23 cellular contexts compared by ENCODE assay signal in the genomic region with DNA sequence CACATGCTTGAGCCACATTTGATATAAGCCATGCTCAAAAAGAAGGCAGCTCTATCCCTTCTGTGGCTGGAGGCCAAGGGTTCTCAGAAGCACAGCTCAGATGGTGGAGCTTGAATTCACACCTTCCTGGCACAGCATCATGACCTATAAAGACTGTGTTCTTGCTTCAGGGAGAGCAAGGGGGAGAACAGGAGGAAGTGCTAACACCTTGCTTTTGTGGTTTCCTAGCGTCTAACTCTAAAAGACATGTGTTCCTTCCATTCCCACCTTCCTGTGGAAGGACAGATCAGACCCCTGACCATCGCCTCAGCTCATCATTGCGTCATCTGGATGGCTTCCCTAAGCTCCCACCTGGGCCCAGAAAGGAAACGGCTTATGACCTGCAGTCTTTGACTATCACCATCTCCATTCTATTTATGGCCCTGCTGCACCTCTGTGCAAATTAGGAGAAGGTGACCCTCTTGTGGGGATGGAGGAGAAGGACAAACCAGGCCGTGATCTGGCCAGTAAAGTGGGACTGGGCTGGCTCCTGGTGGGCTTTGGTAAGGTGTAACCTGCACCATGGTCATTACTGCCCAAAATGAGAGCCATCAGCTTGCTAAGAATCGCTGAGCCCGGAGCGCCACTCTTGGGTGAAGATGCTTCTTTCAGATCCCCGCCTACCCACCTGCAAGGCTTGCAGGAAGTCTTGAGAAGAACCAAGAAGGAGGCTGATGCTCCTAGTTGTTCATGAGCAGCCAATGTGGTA.
DNase-seq lines count a peak whose midpoint lies in the region; ATAC-seq and TF ChIP-seq lines count a peak whose summit lies in the region.
"Had no signal": no experiment of that assay in that cellular context is flagged by ENCODE, and none has a peak within 500 bp of the region (broad histone marks: within the 10 kb centered on the region; RNA-seq: fewer than 3 reads in every experiment).

No MANE protein-coding gene starts in this region.

- H3K36me3 ChIP-seq in OCI-LY1 (ENCODE audit: insufficient read depth, low read length) (no peaks in the 10 kb centered on the region; the same call in 1 of the 2 replicates), left ventricle myocardium inferior (no peaks in the 10 kb centered on the region), thyroid gland (no peaks in the 10 kb centered on the region)
- H3K36me3 ChIP-seq: Peyer's patch had no signal

- CTCF ChIA-PET in activated CD8-positive, alpha-beta T cell treated with anti-CD3 and anti-CD28 coated beads for 36 hours (lab: Charles Lee): interaction anchor here (2.3 kb wide), 1 partner anchor 18 kb away, joined by 7 read pairs; no protein-coding TSS in a partner anchor
- CTCF ChIA-PET in activated CD8-positive, alpha-beta T cell treated with anti-CD3 and anti-CD28 coated beads, Interleukin-2, amount 10 ng/mL, durations not matched to agents 7 days and 5 days (lab: Charles Lee): no interaction called here

- peak overlapping the region; percentile 5 for H3K27ac ChIP-seq in OCI-LY1 (ENCODE audit: low read depth, low read length, poor library complexity, severe bottlenecking)
- peak overlapping the region; percentile 81 for H3K27ac ChIP-seq in left ventricle myocardium inferior (replicated peaks)
- peak overlapping the region in 2 of 3 donors; percentile 22 to 25 for H3K27ac ChIP-seq in thyroid gland
- H3K27ac ChIP-seq: GM23248, Peyer's patch had no signal

- DNase-seq in activated CD8-positive, alpha-beta T cell treated with anti-CD3 and anti-CD28 coated beads for 36 hours: no peak
- no peak for DNase-seq in activated CD8-positive, alpha-beta T cell treated with anti-CD3 and anti-CD28 coated beads, Interleukin-2, amount 10 ng/mL, durations not matched to agents 7 days and 5 days
- DNase-seq in left ventricle myocardium inferior: no peak
- DNase-seq in thyroid gland: no peak
- DNase-seq in activated naive CD4-positive, alpha-beta T cell treated with anti-CD3 and anti-CD28 coated beads, Interleukin-2, amount 50 U/mL, for 72 hours (ENCODE audit: low spot score in 2 of 2): no peak
- no peak for DNase-seq in erythroblast (lab: John Stamatoyannopoulos, UW)
- DNase-seq in effector CD4-positive, alpha-beta T cell: no peak
- DNase-seq: activated CD4-positive, alpha-beta T cell treated with anti-CD3 and anti-CD28 coated beads for 4 hours; activated gamma-delta T cell treated with Interleukin-2 at 50 U/mL for 16 hours; activated T-cell treated with anti-CD3 and anti-CD28 coated beads, Interleukin-2, amount 50 U/mL, for 4 hours; DMS79; GDM1; GM23248; hippocampal formation; NCI-H2029; NCI-H526; Peyer's patch; stimulated activated naive CD4-positive, alpha-beta T cell treated with Interleukin-2 at 50 U/mL for 16 hours; T1000 had no signal

- H3K9me3 Mint-ChIP-seq in activated CD8-positive, alpha-beta T cell treated with anti-CD3 and anti-CD28 coated beads for 36 hours: no peaks in the 10 kb centered on the region
- no peaks in the 10 kb centered on the region for H3K9me3 Mint-ChIP-seq in activated CD8-positive, alpha-beta T cell treated with anti-CD3 and anti-CD28 coated beads, Interleukin-2, amount 10 ng/mL, durations not matched to agents 7 days and 5 days (ENCODE audit: insufficient read depth)
- H3K9me3 Mint-ChIP-seq in activated naive CD4-positive, alpha-beta T cell treated with anti-CD3 and anti-CD28 coated beads, Interleukin-2, amount 50 U/mL, for 72 hours: no peaks in the 10 kb centered on the region
- H3K9me3 Mint-ChIP-seq: activated T-cell treated with anti-CD3 and anti-CD28 coated beads, Interleukin-2, amount 50 U/mL, for 4 hours; central memory CD8-positive, alpha-beta T cell; natural killer cell treated with Interleukin-12 subunit alpha and Interleukin-12 subunit beta and Interleukin-15 and Interleukin-18, amount 100 ng/mL, for 72 hours had no signal

- no peaks in the 10 kb centered on the region for H4K20me1 ChIP-seq in OCI-LY1 (ENCODE audit: insufficient read depth, low read length)

- no peaks in the 10 kb centered on the region for H3K9me3 ChIP-seq in OCI-LY1 (ENCODE audit: low read length)
- H3K9me3 ChIP-seq in left ventricle myocardium inferior (replicated peaks): no peaks in the 10 kb centered on the region
- H3K9me3 ChIP-seq in thyroid gland: no peaks in the 10 kb centered on the region
- H3K9me3 ChIP-seq: Peyer's patch had no signal

- TF ChIP-seq CTCF in activated CD8-positive, alpha-beta T cell treated with anti-CD3 and anti-CD28 coated beads for 36 hours (IDR thresholded peaks at IDR 0.05): no peak
- TF ChIP-seq CTCF in OCI-LY1 (IDR thresholded peaks at IDR 0.05; ENCODE audit: low read length): peak; percentile 39; the same call in 1 of the 2 replicates
- TF ChIP-seq CTCF in left ventricle myocardium inferior (IDR thresholded peaks at IDR 0.05; ENCODE audit: borderline replicate concordance): no peak
- TF ChIP-seq CTCF in thyroid gland (IDR thresholded peaks at IDR 0.05): no peak

- H3K27ac Mint-ChIP-seq in activated CD8-positive, alpha-beta T cell treated with anti-CD3 and anti-CD28 coated beads for 36 hours: no peak overlapping the region
- H3K27ac Mint-ChIP-seq in activated CD8-positive, alpha-beta T cell treated with anti-CD3 and anti-CD28 coated beads, Interleukin-2, amount 10 ng/mL, durations not matched to agents 7 days and 5 days: no peak overlapping the region
- H3K27ac Mint-ChIP-seq in activated naive CD4-positive, alpha-beta T cell treated with anti-CD3 and anti-CD28 coated beads, Interleukin-2, amount 50 U/mL, for 72 hours: no peak overlapping the region
- H3K27ac Mint-ChIP-seq: natural killer cell treated with Interleukin-12 subunit alpha and Interleukin-12 subunit beta and Interleukin-15 and Interleukin-18, amount 100 ng/mL, for 72 hours had no signal

- H3K27me3 Mint-ChIP-seq in activated CD8-positive, alpha-beta T cell treated with anti-CD3 and anti-CD28 coated beads for 36 hours: no peaks in the 10 kb centered on the region
- H3K27me3 Mint-ChIP-seq in activated CD8-positive, alpha-beta T cell treated with anti-CD3 and anti-CD28 coated beads, Interleukin-2, amount 10 ng/mL, durations not matched to agents 7 days and 5 days (ENCODE audit: low read depth): peaks cover 3% of the 10 kb centered on the region

- POLR2A ChIA-PET in activated CD8-positive, alpha-beta T cell treated with anti-CD3 and anti-CD28 coated beads for 36 hours (lab: Charles Lee): no interaction called here
- POLR2A ChIA-PET in activated CD8-positive, alpha-beta T cell treated with anti-CD3 and anti-CD28 coated beads, Interleukin-2, amount 10 ng/mL, durations not matched to agents 7 days and 5 days (lab: Charles Lee): no interaction called here

- ATAC-seq in activated CD8-positive, alpha-beta T cell treated with anti-CD3 and anti-CD28 coated beads for 36 hours: peak; percentile 30
- no peak for ATAC-seq in activated CD8-positive, alpha-beta T cell treated with anti-CD3 and anti-CD28 coated beads, Interleukin-2, amount 10 ng/mL, durations not matched to agents 7 days and 5 days
- no peak for ATAC-seq in activated naive CD4-positive, alpha-beta T cell treated with anti-CD3 and anti-CD28 coated beads, Interleukin-2, amount 50 U/mL, for 72 hours
- ATAC-seq: activated T-cell treated with anti-CD3 and anti-CD28 coated beads, Interleukin-2, amount 50 U/mL, for 4 hours; natural killer cell treated with Interleukin-12 subunit alpha and Interleukin-12 subunit beta and Interleukin-15 and Interleukin-18, amount 100 ng/mL, for 72 hours had no signal

- H2AFZ ChIP-seq in OCI-LY1 (ENCODE audit: low read length): 0 out of 2 replicates have a peak overlapping the region, but pooled peaks have one; percentile 20
- H2AFZ ChIP-seq: GM23248 had no signal

- no peaks in the 10 kb centered on the region for H3K9me2 ChIP-seq in OCI-LY1 (ENCODE audit: low read depth, low read length)

- 88 to 90% methylated on average over 5 to 8 of the region's 9 CpGs for whole genome bisulfite sequencing in thyroid gland, 2 donors

- H3F3A ChIP-seq in OCI-LY1 (ENCODE audit: insufficient read depth, low read length): no peaks in the 10 kb centered on the region

- no peak for TF ChIP-seq POLR2A in thyroid gland (IDR thresholded peaks at IDR 0.05)
- TF ChIP-seq POLR2A in erythroblast (IDR thresholded peaks at IDR 0.05; ENCODE audit: low read length): no peak

- H3K36me3 Mint-ChIP-seq in activated CD8-positive, alpha-beta T cell treated with anti-CD3 and anti-CD28 coated beads for 36 hours (ENCODE audit: low read depth): no peaks in the 10 kb centered on the region
- no peaks in the 10 kb centered on the region for H3K36me3 Mint-ChIP-seq in activated CD8-positive, alpha-beta T cell treated with anti-CD3 and anti-CD28 coated beads, Interleukin-2, amount 10 ng/mL, durations not matched to agents 7 days and 5 days (ENCODE audit: low read depth)
- H3K36me3 Mint-ChIP-seq in activated naive CD4-positive, alpha-beta T cell treated with anti-CD3 and anti-CD28 coated beads, Interleukin-2, amount 50 U/mL, for 72 hours: no peaks in the 10 kb centered on the region
- H3K36me3 Mint-ChIP-seq: natural killer cell treated with Interleukin-12 subunit alpha and Interleukin-12 subunit beta and Interleukin-15 and Interleukin-18, amount 100 ng/mL, for 72 hours had no signal

- H3K4me1 Mint-ChIP-seq in activated CD8-positive, alpha-beta T cell treated with anti-CD3 and anti-CD28 coated beads for 36 hours (ENCODE audit: low read depth): no peaks in the 10 kb centered on the region
- no peaks in the 10 kb centered on the region for H3K4me1 Mint-ChIP-seq in activated CD8-positive, alpha-beta T cell treated with anti-CD3 and anti-CD28 coated beads, Interleukin-2, amount 10 ng/mL, durations not matched to agents 7 days and 5 days (ENCODE audit: low read depth)
- H3K4me1 Mint-ChIP-seq: central memory CD8-positive, alpha-beta T cell had no signal

- intact Hi-C loops in activated CD8-positive, alpha-beta T cell treated with anti-CD3 and anti-CD28 coated beads for 36 hours (cut with micrococcal nuclease): no loop called here
- intact Hi-C loops in left ventricle myocardium inferior (cut with micrococcal nuclease) (no loop called here), thyroid gland (cut with DNase I) (no loop called here)

- H3K4me1 ChIP-seq in OCI-LY1 (ENCODE audit: insufficient read depth, low read length, severe bottlenecking): peaks cover 26% of the 10 kb centered on the region
- peaks cover 66% of the 10 kb centered on the region for H3K4me1 ChIP-seq in left ventricle myocardium inferior
- no peaks in the 10 kb centered on the region for H3K4me1 ChIP-seq in thyroid gland

- no peaks in the 10 kb centered on the region for H3K79me2 ChIP-seq in OCI-LY1 (ENCODE audit: insufficient read depth, low read length)

- H3K27me3 ChIP-seq in OCI-LY1 (ENCODE audit: insufficient read depth, low read length): no peaks in the 10 kb centered on the region
- H3K27me3 ChIP-seq in left ventricle myocardium inferior (ENCODE audit: low read depth): no peaks in the 10 kb centered on the region
- no peaks in the 10 kb centered on the region for H3K27me3 ChIP-seq in thyroid gland
- H3K27me3 ChIP-seq: Peyer's patch had no signal

- H3K4me3 ChIP-seq in OCI-LY1 (ENCODE audit: low read depth, low read length, poor library complexity, severe bottlenecking): no peak overlapping the region
- peak overlapping the region; percentile 59 for H3K4me3 ChIP-seq in left ventricle myocardium inferior
- H3K4me3 ChIP-seq in thyroid gland (replicated peaks in 1 of 3): no peak overlapping the region
- H3K4me3 ChIP-seq: GM23248, Peyer's patch, skin epidermis had no signal

- H3K4me2 ChIP-seq in OCI-LY1 (ENCODE audit: low read length): peak overlapping the region; percentile 12; the same call in 1 of the 2 replicates

- no peak overlapping the region for H3K9ac ChIP-seq in OCI-LY1 (ENCODE audit: low read length)
- H3K9ac ChIP-seq: GM23248 had no signal

- H3K4me3 Mint-ChIP-seq in activated CD8-positive, alpha-beta T cell treated with anti-CD3 and anti-CD28 coated beads for 36 hours: no peak overlapping the region
- no peak overlapping the region for H3K4me3 Mint-ChIP-seq in activated CD8-positive, alpha-beta T cell treated with anti-CD3 and anti-CD28 coated beads, Interleukin-2, amount 10 ng/mL, durations not matched to agents 7 days and 5 days
- H3K4me3 Mint-ChIP-seq: activated T-cell treated with anti-CD3 and anti-CD28 coated beads, Interleukin-2, amount 50 U/mL, for 4 hours; central memory CD8-positive, alpha-beta T cell; natural killer cell treated with Interleukin-12 subunit alpha and Interleukin-12 subunit beta and Interleukin-15 and Interleukin-18, amount 100 ng/mL, for 72 hours had no signal

Comparison
In these comparisons a context has a peak if more than half of its experiments do, and no peak if none do; other contexts are left out.
1. H3K27ac ChIP-seq: peak in every context shown above with its lines; median percentile 81 in left ventricle myocardium inferior; 24 in thyroid gland; 5 in OCI-LY1.